ENCODE assay signal across 7 cellular contexts in genomic region chr19:32041681-32042292, GRCh38.
DNase-seq lines count a peak whose midpoint lies in the region; ATAC-seq, FAIRE-seq and TF ChIP-seq lines count a peak whose summit lies in the region.

No MANE protein-coding gene starts in this region.

- intact Hi-C loops in uterus (cut with DNase I; ENCODE audit: low total_unique reads) = no loop called here

- no peak overlapping the region for H2AFZ ChIP-seq in GM23248

- peaks cover 41% of the 10 kb centered on the region for H3K27me3 ChIP-seq in GM23248 (replicated peaks; ENCODE audit: insufficient read depth)
- H3K27me3 ChIP-seq in uterus = no peaks in the 10 kb centered on the region

- H3K36me3 ChIP-seq in GM23248 (ENCODE audit: low read depth) = no peaks in the 10 kb centered on the region
- H3K36me3 ChIP-seq in uterus = no peaks in the 10 kb centered on the region

- H3K79me2 ChIP-seq in GM23248 (ENCODE audit: insufficient read depth) = no peaks in the 10 kb centered on the region

- peak overlapping the region; percentile 39 for H3K4me2 ChIP-seq in GM23248 (ENCODE audit: unreplicated experiment)

- in situ Hi-C loops in GM23248 (cut with MboI) = no loop called here

- DNase-seq in GM23248 (peak; percentile 72), NCI-H748 treated with DMSO at 0.1 percent for 48 hours (lab: John Stamatoyannopoulos, UW) (peak; percentile 3), mucosa of gallbladder (ENCODE audit: low spot score) (peak; percentile 22), uterus (peak; percentile 46 to 60)

- H3K9me3 ChIP-seq in GM23248 (ENCODE audit: low read depth) (no peaks in the 10 kb centered on the region), uterus (no peaks in the 10 kb centered on the region)

- H3K27ac ChIP-seq in GM23248 = no peak overlapping the region
- H3K27ac ChIP-seq in uterus = no peak overlapping the region

- H3K4me3 ChIP-seq in GM23248 (peak overlapping the region; percentile 30; the same call in 1 of the 2 replicates), uterus (peak overlapping the region in 1 of 2 donors; percentile 16)

- H3K9me2 ChIP-seq in GM23248 (ENCODE audit: insufficient read depth) = no peaks in the 10 kb centered on the region

- whole genome bisulfite sequencing in GM23248 (ENCODE audit: low coverage in 1 of 2, low lambda C conversion rate in 2 of 2, missing lambda C conversion rate in 2 of 2), 2 experiments = 3% methylated on average over 23 of the region's 23 CpGs

- no peaks in the 10 kb centered on the region for H4K20me1 ChIP-seq in GM23248 (ENCODE audit: insufficient read depth)

- H3K9ac ChIP-seq in GM23248 = no peak overlapping the region

- ATAC-seq in GM18505 (IDR thresholded peaks at IDR 0.05; ENCODE audit: unreplicated experiment) (no peak), GM18498 (IDR thresholded peaks at IDR 0.05; ENCODE audit: unreplicated experiment) (no peak)

- H3K4me1 ChIP-seq in GM23248 (ENCODE audit: insufficient read depth) = no peaks in the 10 kb centered on the region
- H3K4me1 ChIP-seq in uterus = peaks cover 3 to 4% of the 10 kb centered on the region in 2 donors

- no peaks in the 10 kb centered on the region for H3F3A ChIP-seq in GM23248 (ENCODE audit: insufficient read depth)

- no peak for TF ChIP-seq POLR2A in uterus (IDR thresholded peaks at IDR 0.05)
- TF ChIP-seq POLR2A in GM18505 (IDR thresholded peaks at IDR 0.05; ENCODE audit: borderline replicate concordance, extremely low read depth, insufficient read depth, insufficient read length) = no peak

- peak; percentile 94 for FAIRE-seq in endometrium (lab: Jason Lieb, UNC)

- TF ChIP-seq CTCF in uterus (IDR thresholded peaks at IDR 0.05) = peak; percentile 62 to 87 (median 82)

Comparison
In these comparisons a context has a peak if more than half of its experiments do, and no peak if none do; other contexts are left out.
1. DNase-seq: peak in every context shown above with its lines; median percentile 72 in GM23248; 53 in uterus; 22 in mucosa of gallbladder; 3 in NCI-H748 treated with DMSO at 0.1 percent for 48 hours.